ENCODE assay signal across 7 cellular contexts in genomic region chr11:101860694-101861371, GRCh38. TPM values are rescaled to one million over a fixed set of nuclear protein-coding genes. Genes with fewer than 3 reads are reported as not detected.
DNase-seq lines count a peak whose midpoint lies in the region; ATAC-seq, FAIRE-seq and TF ChIP-seq lines count a peak whose summit lies in the region.

No MANE protein-coding gene starts in this region.

- H3K27ac ChIP-seq in OCI-LY7 (ENCODE audit: low read depth, low read length, poor library complexity, severe bottlenecking) (no peak overlapping the region), small intestine (ENCODE audit: low read depth in 1 of 2, low read length in 1 of 2) (no peak overlapping the region)

- ATAC-seq in GM21360 (IDR thresholded peaks at IDR 0.05; ENCODE audit: unreplicated experiment): peak; percentile 85
- ATAC-seq in HG03521 (IDR thresholded peaks at IDR 0.05; ENCODE audit: unreplicated experiment): peak; percentile 97

- H4K20me1 ChIP-seq in OCI-LY7 (ENCODE audit: insufficient read depth, low read length): no peaks in the 10 kb centered on the region

- H3K79me2 ChIP-seq in OCI-LY7 (ENCODE audit: insufficient read depth, low read depth, low read length): no peaks in the 10 kb centered on the region

- no peaks in the 10 kb centered on the region for H3K4me1 ChIP-seq in OCI-LY7 (ENCODE audit: insufficient read depth, low read length, poor library complexity, severe bottlenecking)
- no peaks in the 10 kb centered on the region for H3K4me1 ChIP-seq in small intestine (ENCODE audit: control insufficient read depth in 2 of 2, insufficient read depth in 1 of 2, low read depth in 1 of 2, low read length in 1 of 2)

- TF ChIP-seq CTCF in OCI-LY7 (conservative IDR thresholded peaks at IDR 0.05; ENCODE audit: low read length) (peak; percentile 89), astrocyte of the spinal cord (IDR thresholded peaks at IDR 0.05; ENCODE audit: low read depth, low read length) (peak; percentile 85)

- no peaks in the 10 kb centered on the region for H3K9me3 ChIP-seq in OCI-LY7 (ENCODE audit: low read length)
- H3K9me3 ChIP-seq in small intestine (ENCODE audit: control insufficient read depth, low read depth): no peaks in the 10 kb centered on the region

- H3K4me3 ChIP-seq in OCI-LY7 (ENCODE audit: low read depth, low read length, poor library complexity, severe bottlenecking) (no peak overlapping the region), astrocyte of the spinal cord (ENCODE audit: low read depth, low read length) (no peak overlapping the region), small intestine (ENCODE audit: low read depth in 1 of 2, low read length in 2 of 2) (no peak overlapping the region)

- CTCF ChIA-PET in OCI-LY7 (lab: Charles Lee; ENCODE audit: unreplicated experiment): interaction anchor here (2.7 kb wide), 1 partner anchor 146 kb away, joined by 25 read pairs; no protein-coding TSS in a partner anchor

- FAIRE-seq in small intestine (lab: Jason Lieb, UNC): no peak

- H3K36me3 ChIP-seq in OCI-LY7 (ENCODE audit: insufficient read depth, low read length) (no peaks in the 10 kb centered on the region), small intestine (ENCODE audit: control insufficient read depth in 2 of 2, insufficient read depth in 2 of 2, low read length in 2 of 2) (no peaks in the 10 kb centered on the region)

- DNase-seq in GF-D8 (lab: John Stamatoyannopoulos, UW) (peak; percentile 39), OCI-LY7 (ENCODE audit: low spot score) (peak; percentile 65), astrocyte of the spinal cord (ENCODE audit: low read depth, low spot score) (peak; percentile 69), iPS DF 19.7 (ENCODE audit: low read depth, low spot score) (peak; percentile 33), small intestine (peak; percentile 64)

- H3K9me2 ChIP-seq in OCI-LY7 (ENCODE audit: insufficient read depth, low read length): no peaks in the 10 kb centered on the region

- intact Hi-C loops in OCI-LY7 (cut with micrococcal nuclease; ENCODE audit: unreplicated experiment): loop anchor here (1.0 kb wide), 1 partner anchor 146 kb away; no protein-coding TSS in a partner anchor

- in situ Hi-C loops in astrocyte of the spinal cord (cut with HindIII; ENCODE audit: low sequenced_read_pairs): no loop called here

- H3K4me2 ChIP-seq in OCI-LY7 (ENCODE audit: low read length): no peak overlapping the region

- POLR2A ChIA-PET in OCI-LY7 (lab: Charles Lee): interaction anchor here (0.5 to 2.7 kb wide), 3 partner anchors 8 to 147 kb away, joined by 3 to 30 read pairs (median 3); no protein-coding TSS in a partner anchor

- BruUV-seq in OCI-LY7 (replicated peaks; lab: Mats Ljungman, UMichigan): no TSS peak

- no peaks in the 10 kb centered on the region for H3K27me3 ChIP-seq in small intestine (ENCODE audit: control insufficient read depth in 2 of 2, insufficient read depth in 2 of 2, low read length in 2 of 2)

- peak overlapping the region; percentile 39; the same call in 1 of the 2 replicates for H2AFZ ChIP-seq in OCI-LY7 (ENCODE audit: low read length)

- WGBS in small intestine, 3 donors: 16 to 26% (median 23%) methylated on average over 9 of the region's 9 CpGs

RNA-seq across cellular contexts. Expression of gene CEP126, which starts 54.0 kb away (rescaled TPM):
- 1.5 and 3.2 TPM in 2 replicates for total RNA-seq in OCI-LY7 (2014; rRNA removed; shearing (Covaris generic))
- total RNA-seq in OCI-LY7 (2022): 5.9 and 7.3 TPM in 2 replicates
- polyA plus RNA-seq in small intestine: under 1 TPM; 0.45 to 0.90 (median 0.81) TPM

RNA-seq across cellular contexts. Expression of gene ANGPTL5, which starts 55.5 kb away (rescaled TPM):
- not detected in 2 replicates for total RNA-seq in OCI-LY7 (2014; rRNA removed; shearing (Covaris generic))
- not detected in 2 replicates for total RNA-seq in OCI-LY7 (2022)
- under 1 TPM in 1 of 3 donors, not detected in 2; 0.10 TPM for polyA plus RNA-seq in small intestine
